In the genomic region with DNA sequence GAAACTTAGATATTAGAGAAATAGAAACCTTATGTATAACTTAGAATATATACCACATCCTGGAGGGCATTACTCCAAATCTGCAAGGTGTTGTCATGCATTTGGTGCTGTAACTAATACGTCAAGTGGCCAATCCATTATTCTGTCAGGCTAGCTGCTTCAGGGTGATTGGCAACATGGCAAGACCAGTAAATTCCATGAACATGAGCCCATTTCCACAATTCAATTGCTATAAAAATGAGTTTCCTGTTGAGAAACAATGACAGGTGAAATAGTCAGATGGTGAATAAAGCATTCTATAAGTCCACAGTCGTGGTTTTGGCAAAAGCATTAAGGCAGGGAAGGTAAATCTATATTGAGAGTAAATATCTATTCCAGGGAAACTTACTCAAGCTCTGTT, we compare ENCODE assay signal across 26 cellular contexts.
"Had no signal": no experiment of that assay in that cellular context is flagged by ENCODE, and none has a peak within 500 bp of the region (broad histone marks: within the 10 kb centered on the region; RNA-seq: fewer than 3 reads in every experiment).

No MANE protein-coding gene starts in this region.

- H3K27me3 ChIP-seq: cardiac muscle cell, colonic mucosa, esophagus squamous epithelium, sigmoid colon, uterus had no signal

- H3K27ac ChIP-seq: cardiac muscle cell, colonic mucosa, esophagus squamous epithelium, parathyroid adenoma, psoas muscle, sigmoid colon, thoracic aorta, uterus had no signal

- H3K4me1 ChIP-seq: colonic mucosa, esophagus squamous epithelium, parathyroid adenoma, psoas muscle, sigmoid colon, uterus had no signal

- DNase-seq: activated CD4-positive, alpha-beta T cell treated with anti-CD3 and anti-CD28 coated beads, Interleukin-2, amount 50 U/mL, for 1 hour; activated CD4-positive, CD25-positive, alpha-beta regulatory T cell treated with anti-CD3 and anti-CD28 coated beads, Interleukin-2, amount 50 U/mL, for 72 hours; activated CD8-positive, alpha-beta memory T cell treated with anti-CD3 and anti-CD28 coated beads, Interleukin-2, amount 10 ng/mL, durations not matched to agents 7 days and 5 days; activated CD8-positive, alpha-beta T cell treated with anti-CD3 and anti-CD28 coated beads, Interleukin-2, amount 10 ng/mL, durations not matched to agents 7 days and 5 days; activated naive CD8-positive, alpha-beta T cell treated with anti-CD3 and anti-CD28 coated beads, Interleukin-2, amount 50 U/mL, for 24 hours; activated T-cell treated with anti-CD3 and anti-CD28 coated beads, Interleukin-2, amount 50 U/mL, for 48 hours; amygdala; cerebellar nuclear complex; colonic mucosa; esophagus squamous epithelium; left cardiac atrium; naive thymus-derived CD8-positive, alpha-beta T cell; nucleus accumbens; psoas muscle; sigmoid colon; small intestine; stimulated activated CD4-positive, alpha-beta T cell treated with anti-CD3 and anti-CD28 coated beads, Interleukin-4, amount 100 ng/mL, for 24 hours; T-helper 17 cell; T1000; trophoblast cell; uterus had no signal

- H3K9ac ChIP-seq: parathyroid adenoma had no signal

- H3K4me3 ChIP-seq: cardiac muscle cell, colonic mucosa, esophagus squamous epithelium, psoas muscle, sigmoid colon, thoracic aorta, uterus had no signal

- H3K79me2 ChIP-seq: parathyroid adenoma had no signal

- H2AFZ ChIP-seq: parathyroid adenoma had no signal

- H3K36me3 ChIP-seq: cardiac muscle cell, colonic mucosa, esophagus squamous epithelium, sigmoid colon, thoracic aorta, uterus had no signal

- FAIRE-seq: frontal cortex, islet of Langerhans, small intestine had no signal

- H3K9me3 ChIP-seq: colonic mucosa, esophagus squamous epithelium, psoas muscle, sigmoid colon, thoracic aorta, uterus had no signal
